In the genomic region with DNA sequence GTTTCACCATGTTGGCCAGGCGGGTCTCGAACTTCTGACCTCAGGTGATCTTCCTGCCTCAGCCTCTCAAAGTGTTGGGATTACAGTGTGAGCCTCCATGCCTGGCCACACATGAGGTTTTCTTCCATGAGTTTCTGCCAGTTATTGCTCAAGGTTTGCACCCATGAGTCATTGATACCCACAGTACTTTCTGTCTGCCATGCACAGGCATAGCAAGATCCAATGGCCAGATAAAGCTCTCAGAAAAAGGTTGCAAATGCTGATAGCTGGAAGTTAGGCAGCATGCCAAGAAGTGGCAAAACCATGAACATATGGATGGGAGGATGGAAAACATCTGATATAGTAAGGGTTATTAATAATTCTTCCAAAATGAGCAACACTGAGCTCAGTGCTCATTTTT, we compare ENCODE assay signal across 27 cellular contexts.
A peak's percentile ranks its signal among the peaks of the same experiment; 100 is the strongest.
DNase-seq lines count a peak whose midpoint lies in the region; ATAC-seq and TF ChIP-seq lines count a peak whose summit lies in the region.
"Had no signal": no experiment of that assay in that cellular context is flagged by ENCODE, and none has a peak within 500 bp of the region (broad histone marks: within the 10 kb centered on the region; RNA-seq: fewer than 3 reads in every experiment).

No MANE protein-coding gene starts in this region.

- no peak overlapping the region for H3K27ac ChIP-seq in PC-9
- H3K27ac ChIP-seq: C4-2B, GM23248, SJSA1 had no signal

- H3F3A ChIP-seq in PC-9 (ENCODE audit: insufficient read depth, low read depth) = no peaks in the 10 kb centered on the region

- H3K4me2 ChIP-seq in PC-9 = no peak overlapping the region

- BruUV-seq in PC-9 (replicated peaks; lab: Mats Ljungman, UMichigan) = no TSS peak

- H4K20me1 ChIP-seq in PC-9 (ENCODE audit: insufficient read depth) = no peaks in the 10 kb centered on the region

- H2AFZ ChIP-seq in PC-9 = no peak overlapping the region
- H2AFZ ChIP-seq: GM23248 had no signal

- CTCF ChIA-PET in PC-9 (lab: Charles Lee) = no interaction called here

- intact Hi-C loops in PC-9 (cut with micrococcal nuclease; ENCODE audit: unreplicated experiment) = no loop called here

- H3K4me3 ChIP-seq in epithelial cell of esophagus (ENCODE audit: low read length) = no peak overlapping the region
- no peak overlapping the region for H3K4me3 ChIP-seq in PC-9
- H3K4me3 ChIP-seq: GM23248, SJSA1 had no signal

- POLR2A ChIA-PET in PC-9 (lab: Charles Lee; ENCODE audit: unreplicated experiment) = no interaction called here

- H3K79me2 ChIP-seq in PC-9 (ENCODE audit: low read depth) = no peaks in the 10 kb centered on the region

- no peak for TF ChIP-seq CTCF in epithelial cell of esophagus (IDR thresholded peaks at IDR 0.05; ENCODE audit: insufficient read depth, low read depth, low read length, missing control alignments)
- TF ChIP-seq CTCF in PC-9 (conservative IDR thresholded peaks at IDR 0.05) = no peak

- no peak for ATAC-seq in GM21529 (IDR thresholded peaks at IDR 0.05; ENCODE audit: unreplicated experiment)
- no peak for ATAC-seq in esophagus mucosa
- ATAC-seq: CD8-positive, alpha-beta T cell; HepG2; PC-3 had no signal

- no peaks in the 10 kb centered on the region for H3K36me3 ChIP-seq in PC-9 (ENCODE audit: low read depth)
- H3K36me3 ChIP-seq: SJSA1 had no signal

- DNase-seq in MV-4-11 (lab: John Stamatoyannopoulos, UW) = peak; percentile 40
- peak; percentile 76 for DNase-seq in NCI-H2171 treated with DMSO at 0.1 percent for 48 hours (lab: John Stamatoyannopoulos, UW)
- peak; percentile 53 for DNase-seq in epithelial cell of esophagus (ENCODE audit: low read depth)
- peak; percentile 66 for DNase-seq in renal cortical epithelial cell (ENCODE audit: low read depth)
- DNase-seq in PC-9 = no peak
- DNase-seq: Caco-2; CD8-positive, alpha-beta T cell; DMS79 treated with DMSO at 0.1 percent for 48 hours; GF-D8; GM23248; H7; Karpas-422; NCI-H1092; NCI-H1417 treated with DMSO at 0.1 percent for 48 hours; NCI-H187; NCI-H2081 treated with DMSO at 0.1 percent for 48 hours; NCI-H446; NCI-H524 treated with DMSO at 0.1 percent for 48 hours; NCI-H774; PC-3; Right ventricle myocardium superior; RPMI8226 had no signal

- 0 out of 2 replicates have a peak, but pooled peaks cover 8% of the 10 kb centered on the region for H3K9me2 ChIP-seq in PC-9 (ENCODE audit: insufficient read depth)

- no peaks in the 10 kb centered on the region for H3K9me3 ChIP-seq in PC-9 (ENCODE audit: insufficient read depth, low read depth)

- H3K27me3 ChIP-seq in PC-9 (ENCODE audit: insufficient read depth, low read depth) = no peaks in the 10 kb centered on the region
- H3K27me3 ChIP-seq: SJSA1 had no signal

- no peaks in the 10 kb centered on the region for H3K4me1 ChIP-seq in PC-9 (replicated peaks; ENCODE audit: insufficient read depth)
- H3K4me1 ChIP-seq: Caco-2, SJSA1 had no signal

Comparison
In these comparisons a context has a peak if more than half of its experiments do, and no peak if none do; other contexts are left out.
1. DNase-seq: peak in MV-4-11 (single experiment), NCI-H2171 treated with DMSO at 0.1 percent for 48 hours (single experiment), epithelial cell of esophagus (single experiment) and renal cortical epithelial cell (single experiment); none in PC-9 (0 of 2).